Comparison of ENCODE assay signal across 21 cellular contexts in the genomic region with DNA sequence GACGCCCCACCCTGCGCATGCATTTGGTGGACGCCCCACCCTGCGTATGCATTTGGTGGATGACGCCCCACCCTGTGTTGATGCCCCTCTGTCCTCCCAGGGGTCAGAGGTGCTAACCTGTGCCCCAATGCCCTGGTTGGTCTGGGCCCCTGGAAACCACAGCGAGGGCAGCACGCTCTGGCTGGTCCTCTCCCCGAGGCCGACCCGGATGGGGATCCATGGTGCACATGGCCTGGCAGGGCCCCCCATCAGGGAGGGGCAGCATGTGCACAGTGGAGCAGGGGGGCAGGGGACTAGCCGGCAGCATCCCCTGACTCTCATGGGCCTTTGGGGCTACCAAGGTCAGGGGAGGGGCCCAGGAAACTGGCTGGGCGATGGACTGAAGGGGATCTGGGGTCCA. TPM values are rescaled to one million over a fixed set of nuclear protein-coding genes. Genes with fewer than 3 reads are reported as not detected.
DNase-seq lines count a peak whose midpoint lies in the region; ATAC-seq and TF ChIP-seq lines count a peak whose summit lies in the region.
"Had no signal": no experiment of that assay in that cellular context is flagged by ENCODE, and none has a peak within 500 bp of the region (broad histone marks: within the 10 kb centered on the region; RNA-seq: fewer than 3 reads in every experiment).

No MANE protein-coding gene starts in this region.

- H3K27me3 Mint-ChIP-seq in progenitor cell of endocrine pancreas = peaks cover 7% of the 10 kb centered on the region

- H3K27ac ChIP-seq in colonic mucosa = no peak overlapping the region
- H3K27ac ChIP-seq: GM23248 had no signal

- H3K27me3 ChIP-seq in H7 (ENCODE audit: control insufficient read depth, insufficient read depth, low read length) (no peaks in the 10 kb centered on the region), colonic mucosa (no peaks in the 10 kb centered on the region)

- no peaks in the 10 kb centered on the region for H3K4me1 ChIP-seq in colonic mucosa

- H3K27ac Mint-ChIP-seq in progenitor cell of endocrine pancreas = no peak overlapping the region
- H3K27ac Mint-ChIP-seq: CD8-positive, alpha-beta T cell had no signal

- no peaks in the 10 kb centered on the region for H3K36me3 ChIP-seq in H7 (replicated peaks; ENCODE audit: control insufficient read depth, insufficient read depth, low read length)
- no peaks in the 10 kb centered on the region for H3K36me3 ChIP-seq in colonic mucosa

- H3K9ac ChIP-seq in colonic mucosa (ENCODE audit: low read depth in 2 of 2, low read length in 2 of 2) = no peak overlapping the region

- H3K4me3 ChIP-seq in H7 (ENCODE audit: insufficient read depth, low read depth, low read length) (no peak overlapping the region), colonic mucosa (no peak overlapping the region)
- H3K4me3 ChIP-seq: GM23248, K562 had no signal

- H3K9me3 ChIP-seq in colonic mucosa = no peaks in the 10 kb centered on the region

- TF ChIP-seq CTCF in colonic mucosa (IDR thresholded peaks at IDR 0.05) (no peak), progenitor cell of endocrine pancreas (IDR thresholded peaks at IDR 0.05; ENCODE audit: unreplicated experiment) (no peak)

- DNase-seq in activated CD4-positive, CD25-positive, alpha-beta regulatory T cell treated with anti-CD3 and anti-CD28 coated beads, Interleukin-2, amount 50 U/mL, for 72 hours = peak; percentile 16
- DNase-seq in H7 (peak; percentile 27), colonic mucosa (peak; percentile 14), progenitor cell of endocrine pancreas (ENCODE audit: low spot score, unreplicated experiment) (peak; percentile 6)
- DNase-seq in NK-92 treated with Interleukin-12 subunit alpha and Interleukin-12 subunit beta, amount 100 ng/mL, for 24 hours (lab: John Stamatoyannopoulos, UW) = no peak
- DNase-seq: 8988T, DMS79 treated with DMSO at 0.1 percent for 48 hours, GM23248, MV-4-11, NCI-H1417 treated with DMSO at 0.1 percent for 48 hours, NCI-H2029 treated with DMSO at 0.1 percent for 48 hours, NCI-H2171 treated with DMSO at 0.1 percent for 48 hours, NCI-H510A, NCI-H82, SHP77 had no signal

- no peaks in the 10 kb centered on the region for H3K36me3 Mint-ChIP-seq in progenitor cell of endocrine pancreas (ENCODE audit: insufficient read depth)
- H3K36me3 Mint-ChIP-seq: CD8-positive, alpha-beta T cell had no signal

- no peak overlapping the region for H3K4me3 Mint-ChIP-seq in progenitor cell of endocrine pancreas (ENCODE audit: low read depth)
- H3K4me3 Mint-ChIP-seq: CD8-positive, alpha-beta T cell had no signal

- ATAC-seq in activated CD4-positive, CD25-positive, alpha-beta regulatory T cell treated with anti-CD3 and anti-CD28 coated beads, Interleukin-2, amount 50 U/mL, for 24 hours = no peak
- ATAC-seq in HG02623 (IDR thresholded peaks at IDR 0.05; ENCODE audit: unreplicated experiment) (no peak), GM18867 (IDR thresholded peaks at IDR 0.05; ENCODE audit: unreplicated experiment) (no peak)
- ATAC-seq: CD8-positive, alpha-beta T cell; K562 had no signal

- peaks cover 7% of the 10 kb centered on the region for H3K4me1 Mint-ChIP-seq in progenitor cell of endocrine pancreas (ENCODE audit: low read depth)

- H3K9me3 Mint-ChIP-seq in progenitor cell of endocrine pancreas (ENCODE audit: low read depth) = no peaks in the 10 kb centered on the region
- H3K9me3 Mint-ChIP-seq: CD8-positive, alpha-beta T cell had no signal

- intact Hi-C loops in colonic mucosa (cut with DNase I) = no loop called here

RNA-seq across cellular contexts. Expression of a gene that starts 7.7 kb away (rescaled TPM):
- total RNA-seq in H7 (2014; rRNA removed; shearing (Covaris generic)) = not detected in 2 replicates
- total RNA-seq in colonic mucosa (under 1 TPM; 0.03 to 0.20 TPM), progenitor cell of endocrine pancreas (0.02 TPM in 1 of 2 replicates, not detected in the other)
- total RNA-seq: CD8-positive, alpha-beta T cell; G401; GM23248; K562 had no signal
